Comparison of ENCODE assay signal across 19 cellular contexts in the genomic region with DNA sequence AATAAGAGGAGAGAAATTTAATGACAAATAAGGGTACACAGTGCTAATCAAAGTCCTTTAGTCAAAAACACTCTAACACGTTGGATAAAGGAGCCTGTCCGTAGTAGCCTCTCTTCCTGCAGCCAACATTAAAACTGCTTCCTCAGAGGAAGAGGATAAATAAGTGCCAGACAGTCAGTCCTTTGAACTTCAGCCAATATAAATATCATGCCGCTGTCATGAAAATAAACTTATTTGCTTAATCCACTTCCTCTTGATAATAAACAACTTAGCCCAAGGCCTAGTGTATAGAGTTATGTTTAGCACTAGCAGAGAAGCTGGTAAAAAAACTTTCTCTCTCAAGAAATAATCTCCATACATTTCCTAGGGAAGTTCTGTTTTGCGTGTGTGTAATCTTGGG.
DNase-seq lines count a peak whose midpoint lies in the region; ATAC-seq and TF ChIP-seq lines count a peak whose summit lies in the region.
"Had no signal": no experiment of that assay in that cellular context is flagged by ENCODE, and none has a peak within 500 bp of the region (broad histone marks: within the 10 kb centered on the region; RNA-seq: fewer than 3 reads in every experiment).

No MANE protein-coding gene starts in this region.

- 0 out of 2 replicates have a peak, but pooled peaks have one; percentile 3 for TF ChIP-seq RAD21 in HCT116 (IDR thresholded peaks at IDR 0.05; ENCODE audit: low read depth)

- H3K79me2 ChIP-seq in HCT116 (ENCODE audit: insufficient read depth, low read length) = no peaks in the 10 kb centered on the region
- H3K79me2 ChIP-seq: parathyroid adenoma had no signal

- H3K9me2 ChIP-seq in HCT116 (ENCODE audit: insufficient read depth) = no peaks in the 10 kb centered on the region

- CTCF ChIA-PET in HCT116 (lab: Charles Lee) = interaction anchor here (0.8 kb wide), 1 partner anchor 12 kb away, joined by 3 read pairs; no protein-coding TSS in a partner anchor

- peaks cover 0 to 4% of the 10 kb centered on the region in 2 experiments; a peak in 1 of 4 replicates for H3K4me1 ChIP-seq in HCT116 (ENCODE audit: control insufficient read depth in 1 of 2, insufficient read depth in 2 of 2, low read length in 2 of 2)
- H3K4me1 ChIP-seq: parathyroid adenoma had no signal

- TF ChIP-seq POLR2A in HCT116 (IDR thresholded peaks at IDR 0.05; ENCODE audit: borderline replicate concordance, extremely low read depth, insufficient read depth, insufficient read length) = no peak

- no peak for TF ChIP-seq CTCF in 22Rv1 (IDR thresholded peaks at IDR 0.05)
- no peak for TF ChIP-seq CTCF in HCT116 (IDR thresholded peaks at IDR 0.05 in 2 of 3, conservative IDR thresholded peaks at IDR 0.05 in 1 of 3; ENCODE audit: borderline replicate concordance in 1 of 3, insufficient read depth in 1 of 3, low read depth in 2 of 3, low read length in 2 of 3)

- intact Hi-C loops in HCT116 (cut with micrococcal nuclease) (no loop called here), left colon (cut with DNase I, micrococcal nuclease) (no loop called here)

- DNase-seq in HCT116 (ENCODE audit: low read depth, low spot score) (no peak), NCI-H69 (lab: John Stamatoyannopoulos, UW) (peak; percentile 63), left colon (no peak), occipital lobe (lab: John Stamatoyannopoulos, UW) (no peak), GOT3 (lab: John Stamatoyannopoulos, UW) (no peak)
- DNase-seq: activated CD4-positive, alpha-beta T cell treated with anti-CD3 and anti-CD28 coated beads, Interleukin-2, amount 10 ng/mL, durations not matched to agents 7 days and 5 days; CD8-positive, alpha-beta T cell; DMS79 treated with DMSO at 0.1 percent for 48 hours; Karpas-422; NCI-H226; NK-92 treated with Interleukin-12 subunit alpha and Interleukin-12 subunit beta, amount 100 ng/mL, for 24 hours; stimulated activated CD4-positive, alpha-beta T cell treated with anti-CD3 and anti-CD28 coated beads, Interleukin-1b, Interleukin-23, amount 100 ng/mL, for 48 hours; stimulated activated naive B cell treated with anti-CD40 and anti-IgM and Interleukin-4, amounts not matched to agents 10 μg/mL and 1 μg/mL and 100 μg/mL, for 72 hours had no signal

- H3K27me3 ChIP-seq in HCT116 (ENCODE audit: insufficient read depth, low read length) = no peaks in the 10 kb centered on the region

- no peaks in the 10 kb centered on the region for H3K36me3 ChIP-seq in HCT116 (ENCODE audit: control insufficient read depth in 1 of 2, insufficient read depth in 2 of 2, low read length in 2 of 2)
- H3K36me3 ChIP-seq: thoracic aorta had no signal

- H4K20me1 ChIP-seq in HCT116 (ENCODE audit: insufficient read depth) = no peaks in the 10 kb centered on the region

- H3K9ac ChIP-seq in HCT116 (ENCODE audit: low read length) = no peak overlapping the region
- H3K9ac ChIP-seq: parathyroid adenoma had no signal

- no peak overlapping the region for H3K4me2 ChIP-seq in HCT116 (ENCODE audit: low read length)

- ATAC-seq in HCT116 = no peak
- ATAC-seq in left colon = peak; percentile 81
- no peak for ATAC-seq in esophagus mucosa
- no peak for ATAC-seq in GM18517 (IDR thresholded peaks at IDR 0.05; ENCODE audit: unreplicated experiment)
- ATAC-seq: CD8-positive, alpha-beta T cell; stimulated activated naive B cell treated with anti-CD40 and anti-IgM and Interleukin-4, amounts not matched to agents 10 μg/mL and 1 μg/mL and 100 μg/mL, for 72 hours had no signal

- peak overlapping the region; percentile 62 for H3K27ac ChIP-seq in 22Rv1
- H3K27ac ChIP-seq in HCT116 (ENCODE audit: low read depth, low read length) = no peak overlapping the region
- H3K27ac ChIP-seq: coronary artery, parathyroid adenoma, thoracic aorta had no signal

- BruUV-seq in HCT116 (replicated peaks; lab: Mats Ljungman, UMichigan) = no TSS peak

- RAD21 ChIA-PET in HCT116 (lab: Charles Lee; ENCODE audit: low non-redundant PET in 1 of 2, low total read pairs in 2 of 2, uncharacterized antibody in 2 of 2, unreplicated experiment in 2 of 2) = interaction anchor here in 1 of 2 experiments (0.7 kb wide), 1 partner anchor 17 kb away, joined by 3 read pairs; no protein-coding TSS in a partner anchor

- POLR2A ChIA-PET in HCT116 (lab: Charles Lee) = no interaction called here

- no peaks in the 10 kb centered on the region for H3K9me3 ChIP-seq in HCT116 (ENCODE audit: control insufficient read depth in 1 of 2, insufficient read depth in 1 of 2, low read depth in 1 of 2, low read length in 2 of 2)
- H3K9me3 ChIP-seq: thoracic aorta had no signal

- no peak overlapping the region for H3K4me3 ChIP-seq in HCT116 (replicated peaks in 1 of 2; ENCODE audit: low read depth in 1 of 2, low read length in 2 of 2)
- H3K4me3 ChIP-seq: coronary artery, thoracic aorta had no signal

- H2AFZ ChIP-seq in HCT116 (ENCODE audit: low read depth, low read length, poor library complexity, severe bottlenecking) = no peak overlapping the region
- H2AFZ ChIP-seq: parathyroid adenoma had no signal

TF ChIP-seq in HCT116, 20 proteins besides CTCF, POLR2A, EP300 and RAD21:
- TF ChIP-seq, protein P1, sequence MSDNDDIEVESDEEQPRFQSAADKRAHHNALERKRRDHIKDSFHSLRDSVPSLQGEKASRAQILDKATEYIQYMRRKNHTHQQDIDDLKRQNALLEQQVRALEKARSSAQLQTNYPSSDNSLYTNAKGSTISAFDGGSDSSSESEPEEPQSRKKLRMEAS (IDR thresholded peaks at IDR 0.05) = no peak
- no peak for TF ChIP-seq EZH2 (IDR thresholded peaks at IDR 0.05)
- no peak for TF ChIP-seq ZBTB33 (IDR thresholded peaks at IDR 0.05; ENCODE audit: extremely low read depth, insufficient replicate concordance, low read length)
TF ChIP-seq in HCT116: peak in this region for 0.
